6 cellular contexts compared by ENCODE assay signal in the genomic region with DNA sequence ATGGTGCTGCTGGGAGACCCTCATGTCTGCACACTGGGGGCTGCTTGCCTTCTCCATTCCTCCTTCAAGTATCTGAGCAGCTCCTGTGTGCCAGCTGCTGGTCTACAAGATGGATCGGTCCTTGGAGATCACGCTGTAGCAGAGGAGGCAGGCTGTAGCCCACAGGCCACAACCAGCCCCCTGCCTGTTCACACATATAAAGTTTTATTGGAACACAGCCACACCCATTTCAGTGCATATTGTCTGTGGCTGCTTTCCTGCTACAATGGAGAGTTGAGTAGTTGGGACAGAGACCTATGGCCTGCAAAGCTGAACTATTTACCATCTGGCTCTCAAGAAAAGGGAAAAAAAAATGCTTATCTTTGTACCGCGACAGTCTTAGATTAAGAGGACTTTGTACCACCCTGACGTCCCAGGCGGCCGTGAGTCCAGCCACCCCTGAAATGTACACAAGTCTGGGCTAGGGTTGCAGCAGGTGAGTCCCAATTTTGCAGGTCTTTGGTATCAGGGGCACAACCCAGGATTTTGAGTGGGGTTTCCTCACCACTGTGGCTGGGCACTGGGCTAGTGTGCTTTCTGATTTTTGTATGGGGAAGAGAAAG.
A peak's percentile ranks its signal among the peaks of the same experiment; 100 is the strongest.
DNase-seq lines count a peak whose midpoint lies in the region; ATAC-seq, FAIRE-seq and TF ChIP-seq lines count a peak whose summit lies in the region.
"Not testable (repeated sequence)": the region's sequence is repeated elsewhere in the genome, so short reads cannot be mapped to it uniquely, and the experiment has no call there.

No MANE protein-coding gene starts in this region.

- H3K27ac Mint-ChIP-seq in Caco-2 (ENCODE audit: unreplicated experiment), result peak overlapping the region; percentile 88

- H3K4me1 ChIP-seq in Caco-2; colonic mucosa; liver (ENCODE audit: control insufficient read depth in 4 of 4, insufficient read depth in 4 of 4, low read length in 3 of 4); small intestine (ENCODE audit: control insufficient read depth in 2 of 2, insufficient read depth in 1 of 2, low read depth in 1 of 2, low read length in 1 of 2); stomach: not testable (repeated sequence)

- peak; percentile 11 to 43 for DNase-seq in Caco-2
- peak; percentile 25 for DNase-seq in colonic mucosa
- peak; percentile 50 to 53 for DNase-seq in left colon
- DNase-seq in small intestine, result not testable (repeated sequence)
- peak; percentile 57 for DNase-seq in stomach

- TF ChIP-seq EP300 in stomach (IDR thresholded peaks at IDR 0.05), result not testable (repeated sequence)

- not testable (repeated sequence) for H3K4me1 Mint-ChIP-seq in Caco-2 (ENCODE audit: low read depth, unreplicated experiment)

- not testable (repeated sequence) for H3K9me3 ChIP-seq in Caco-2; colonic mucosa; liver (ENCODE audit: control insufficient read depth in 4 of 4, low read length in 3 of 4); small intestine (ENCODE audit: control insufficient read depth, low read depth); stomach

- TF ChIP-seq CTCF in Caco-2 (IDR thresholded peaks at IDR 0.05; ENCODE audit: insufficient read depth in 1 of 2, low read depth in 1 of 2, low read length in 1 of 2, severe bottlenecking in 1 of 2, unreplicated experiment in 1 of 2); colonic mucosa (IDR thresholded peaks at IDR 0.05); liver (IDR thresholded peaks at IDR 0.05; ENCODE audit: low read depth, low read length, missing input control); stomach (IDR thresholded peaks at IDR 0.05): not testable (repeated sequence)

- ATAC-seq in left colon, result not testable (repeated sequence)

- POLR2A ChIA-PET in Caco-2 (lab: Charles Lee), result not testable (repeated sequence)

- not testable (repeated sequence) for H3K9me3 Mint-ChIP-seq in Caco-2 (ENCODE audit: unreplicated experiment)

- intact Hi-C loops in Caco-2 (cut with micrococcal nuclease; ENCODE audit: unreplicated experiment); colonic mucosa (cut with DNase I); left colon (cut with DNase I, micrococcal nuclease); stomach (cut with DNase I; ENCODE audit: low total_unique reads): not testable (repeated sequence)

- CTCF ChIA-PET in Caco-2 (lab: Charles Lee), result not testable (repeated sequence)

- H3K27me3 ChIP-seq in Caco-2 (replicated peaks; ENCODE audit: control insufficient read depth, insufficient read depth, low read length); colonic mucosa; liver (ENCODE audit: control insufficient read depth in 4 of 4, insufficient read depth in 4 of 4, low read length in 3 of 4); small intestine (ENCODE audit: control insufficient read depth in 2 of 2, insufficient read depth in 2 of 2, low read length in 2 of 2); stomach: not testable (repeated sequence)

- FAIRE-seq in small intestine (lab: Jason Lieb, UNC), result not testable (repeated sequence)

- H3K9ac ChIP-seq in colonic mucosa (ENCODE audit: low read depth in 2 of 2, low read length in 2 of 2); liver (ENCODE audit: low read depth in 1 of 2, low read length in 2 of 2): not testable (repeated sequence)

- not testable (repeated sequence) for TF ChIP-seq POLR2A in stomach (IDR thresholded peaks at IDR 0.05)

- not testable (repeated sequence) for H3K36me3 Mint-ChIP-seq in Caco-2 (ENCODE audit: insufficient read depth, unreplicated experiment)

- H3K4me3 ChIP-seq in Caco-2 (ENCODE audit: low read depth, low read length); colonic mucosa; liver (ENCODE audit: low read depth in 1 of 3, low read length in 3 of 3); small intestine (ENCODE audit: low read depth in 1 of 2, low read length in 2 of 2); stomach: not testable (repeated sequence)

- not testable (repeated sequence) for H3K36me3 ChIP-seq in Caco-2 (ENCODE audit: control insufficient read depth, insufficient read depth, low read length); colonic mucosa; liver (ENCODE audit: control insufficient read depth in 4 of 4, insufficient read depth in 3 of 4, low read depth in 1 of 4, low read length in 3 of 4); small intestine (ENCODE audit: control insufficient read depth in 2 of 2, insufficient read depth in 2 of 2, low read length in 2 of 2); stomach

- BruUV-seq in Caco-2 (replicated peaks; lab: Mats Ljungman, UMichigan), result not testable (repeated sequence)

- TF ChIP-seq RAD21 in liver (IDR thresholded peaks at IDR 0.05), result not testable (repeated sequence)

- WGBS in liver, result 51% methylated on average over 7 of the region's 7 CpGs
- WGBS in small intestine, 3 donors, result 33 to 56% (median 40%) methylated on average over 5 to 7 of the region's 7 CpGs
- 34 to 66% (median 50%) methylated on average over 5 to 7 of the region's 7 CpGs for WGBS in stomach, 5 donors

- peak overlapping the region; percentile 65 for H3K4me3 Mint-ChIP-seq in Caco-2 (ENCODE audit: unreplicated experiment)

- not testable (repeated sequence) for H3K27ac ChIP-seq in colonic mucosa; liver (ENCODE audit: low read depth in 1 of 2, low read length in 2 of 2)
- H3K27ac ChIP-seq in small intestine (ENCODE audit: low read depth in 1 of 2, low read length in 1 of 2) (peak overlapping the region; percentile 66 to 81), stomach (peak overlapping the region in 3 of 5 donors; percentile 54 to 80 (median 62))

- not testable (repeated sequence) for H3K27me3 Mint-ChIP-seq in Caco-2 (ENCODE audit: insufficient read depth, unreplicated experiment)

TF ChIP-seq in liver, 16 proteins besides CTCF, POLR2A, EP300 and RAD21:
- TF ChIP-seq RXRA (IDR thresholded peaks at IDR 0.05) (peak; percentile 14 to 73), HNF4G (IDR thresholded peaks at IDR 0.05) (peak; percentile 35), HNF4A (conservative IDR thresholded peaks at IDR 0.05) (peak; percentile 18 to 76)
TF ChIP-seq in liver: peak in this region for 3; not testable (repeated sequence) for 13.
